In the genomic region with DNA sequence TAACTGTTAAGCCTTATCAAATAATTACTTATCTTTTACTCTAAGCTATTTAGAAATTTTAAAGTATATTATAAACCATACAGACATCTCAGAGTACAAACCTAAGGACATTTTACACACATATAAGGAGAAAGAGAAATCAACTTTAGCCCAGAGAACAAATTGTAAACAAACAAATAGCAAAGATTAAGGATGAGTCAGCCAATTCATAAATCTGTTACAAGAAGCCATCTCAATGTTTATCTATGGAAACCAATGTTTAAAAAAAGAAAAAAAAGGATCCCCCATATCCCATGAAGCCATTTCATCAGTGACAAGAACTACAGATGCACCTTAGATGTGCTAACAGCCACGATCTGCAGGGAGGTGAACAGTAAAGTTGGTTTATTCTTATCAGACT, we compare ENCODE assay signal across 25 cellular contexts. TPM values are rescaled to one million over a fixed set of nuclear protein-coding genes. Genes with fewer than 3 reads are reported as not detected.
DNase-seq lines count a peak whose midpoint lies in the region; TF ChIP-seq lines count a peak whose summit lies in the region.
"Had no signal": no experiment of that assay in that cellular context is flagged by ENCODE, and none has a peak within 500 bp of the region (broad histone marks: within the 10 kb centered on the region; RNA-seq: fewer than 3 reads in every experiment).

No MANE protein-coding gene starts in this region.

- 19% methylated on average over 1 of the region's 1 CpG for WGBS in hepatocyte (ENCODE audit: low lambda C conversion rate, missing lambda C conversion rate)
- WGBS in smooth muscle cell (ENCODE audit: low lambda C conversion rate): 66% methylated on average over 1 of the region's 1 CpG

- H3F3A ChIP-seq in smooth muscle cell (ENCODE audit: low read depth): no peaks in the 10 kb centered on the region

- no peak overlapping the region for H3K4me3 ChIP-seq in hepatocyte
- no peak overlapping the region for H3K4me3 ChIP-seq in smooth muscle cell
- H3K4me3 ChIP-seq: adrenal gland, heart left ventricle, MG63, vagina had no signal

- no peaks in the 10 kb centered on the region for H3K9me3 ChIP-seq in hepatocyte (ENCODE audit: low read depth)
- no peaks in the 10 kb centered on the region for H3K9me3 ChIP-seq in smooth muscle cell (replicated peaks; ENCODE audit: low read depth)
- H3K9me3 ChIP-seq: adrenal gland, heart left ventricle, MG63, SK-N-SH, vagina had no signal

- H3K4me3 Mint-ChIP-seq in T-helper 2 cell treated with Interferon-gamma antibody and Interleukin-4, amounts not matched to agents 5 μg/mL and 100 μg/mL, for 36 hours: no peak overlapping the region
- H3K4me3 Mint-ChIP-seq: activated CD4-positive, alpha-beta T cell treated with anti-CD3 and anti-CD28 coated beads, Interleukin-2, amount 10 ng/mL, durations not matched to agents 7 days and 5 days; activated T-cell treated with anti-CD3 and anti-CD28 coated beads, Interleukin-2, amount 50 U/mL, for 4 hours; brain; CD4-positive, alpha-beta T cell had no signal

- no peak overlapping the region for H3K9ac ChIP-seq in smooth muscle cell (ENCODE audit: low read depth)
- H3K9ac ChIP-seq: SK-N-SH had no signal

- no peaks in the 10 kb centered on the region for H3K27me3 Mint-ChIP-seq in T-helper 2 cell treated with Interferon-gamma antibody and Interleukin-4, amounts not matched to agents 5 μg/mL and 100 μg/mL, for 36 hours (ENCODE audit: low read depth)
- H3K27me3 Mint-ChIP-seq: activated CD4-positive, alpha-beta T cell treated with anti-CD3 and anti-CD28 coated beads, Interleukin-2, amount 10 ng/mL, durations not matched to agents 7 days and 5 days; brain; CD4-positive, alpha-beta T cell had no signal

- H3K79me2 ChIP-seq in hepatocyte: peaks cover 100% of the 10 kb centered on the region
- H3K79me2 ChIP-seq in smooth muscle cell (ENCODE audit: low read depth): peaks cover 100% of the 10 kb centered on the region

- peaks cover 98% of the 10 kb centered on the region for H4K20me1 ChIP-seq in hepatocyte (ENCODE audit: insufficient read depth, poor library complexity, severe bottlenecking)
- H4K20me1 ChIP-seq in smooth muscle cell (ENCODE audit: low read depth): peaks cover 100% of the 10 kb centered on the region

- H3K27me3 ChIP-seq in hepatocyte (no peaks in the 10 kb centered on the region), smooth muscle cell (ENCODE audit: low read depth) (no peaks in the 10 kb centered on the region)
- H3K27me3 ChIP-seq: adrenal gland, foreskin keratinocyte, heart left ventricle, MG63, vagina had no signal

- H3K4me1 ChIP-seq in hepatocyte (ENCODE audit: insufficient read depth) (peaks cover 21% of the 10 kb centered on the region), smooth muscle cell (ENCODE audit: low read depth) (peaks cover 38% of the 10 kb centered on the region)

- peak overlapping the region; percentile 34 for H3K4me2 ChIP-seq in hepatocyte
- H3K4me2 ChIP-seq in smooth muscle cell: peak overlapping the region; percentile 48
- H3K4me2 ChIP-seq: SK-N-SH had no signal

- H3K36me3 ChIP-seq in hepatocyte (replicated peaks; ENCODE audit: insufficient read depth, low read depth) (no peaks in the 10 kb centered on the region), smooth muscle cell (ENCODE audit: low read depth) (no peaks in the 10 kb centered on the region)
- H3K36me3 ChIP-seq: adrenal gland, heart left ventricle, MG63, vagina had no signal

- H2AFZ ChIP-seq in hepatocyte (no peak overlapping the region), smooth muscle cell (ENCODE audit: low read depth) (no peak overlapping the region)

- no peak for DNase-seq in T-helper 2 cell treated with Interferon-gamma antibody and Interleukin-4, amounts not matched to agents 5 μg/mL and 100 μg/mL, for 36 hours (ENCODE audit: low spot score)
- DNase-seq in T-helper 2 cell (no peak), hepatocyte (ENCODE audit: low spot score) (no peak), smooth muscle cell (lab: John Stamatoyannopoulos, UW; ENCODE audit: unreplicated experiment) (no peak), DMS153 (lab: John Stamatoyannopoulos, UW) (no peak), NCI-H1092 treated with DMSO at 0.1 percent for 48 hours (lab: John Stamatoyannopoulos, UW) (no peak), NCI-H146 (lab: John Stamatoyannopoulos, UW) (no peak)
- DNase-seq: activated CD4-positive, alpha-beta T cell treated with anti-CD3 and anti-CD28 coated beads, Interleukin-2, amount 10 ng/mL, durations not matched to agents 7 days and 5 days; activated T-cell treated with anti-CD3 and anti-CD28 coated beads, Interleukin-2, amount 50 U/mL, for 4 hours; adrenal gland; CD4-positive, alpha-beta T cell; effector memory CD4-positive, alpha-beta T cell; EL; foreskin keratinocyte; heart left ventricle; left cardiac atrium; MG63; nucleus accumbens; SK-N-SH; stimulated activated naive CD8-positive, alpha-beta T cell treated with anti-CD3 and anti-CD28 coated beads, Interleukin-15, Interleukin-2, amounts not matched to agents 100 U/mL and 50 U/mL, for 24 hours; T-helper 9 cell had no signal

- H3K9me2 ChIP-seq in hepatocyte (replicated peaks; ENCODE audit: insufficient read depth): no peaks in the 10 kb centered on the region
- H3K9me2 ChIP-seq: SK-N-SH had no signal

- peak overlapping the region; percentile 17 for H3K27ac Mint-ChIP-seq in T-helper 2 cell treated with Interferon-gamma antibody and Interleukin-4, amounts not matched to agents 5 μg/mL and 100 μg/mL, for 36 hours
- H3K27ac Mint-ChIP-seq: activated CD4-positive, alpha-beta T cell treated with anti-CD3 and anti-CD28 coated beads, Interleukin-2, amount 10 ng/mL, durations not matched to agents 7 days and 5 days; brain; CD4-positive, alpha-beta T cell had no signal

- H3K27ac ChIP-seq in VCaP (peak overlapping the region; percentile 57), hepatocyte (no peak overlapping the region), smooth muscle cell (ENCODE audit: low read depth) (no peak overlapping the region)
- H3K27ac ChIP-seq: 22Rv1, adrenal gland, foreskin keratinocyte, heart left ventricle, vagina had no signal

- peaks cover 73% of the 10 kb centered on the region for H3K4me1 Mint-ChIP-seq in T-helper 2 cell treated with Interferon-gamma antibody and Interleukin-4, amounts not matched to agents 5 μg/mL and 100 μg/mL, for 36 hours (ENCODE audit: low read depth)

- TF ChIP-seq CTCF in VCaP (conservative IDR thresholded peaks at IDR 0.05) (no peak), hepatocyte (IDR thresholded peaks at IDR 0.05; ENCODE audit: poor library complexity) (no peak), smooth muscle cell (IDR thresholded peaks at IDR 0.05; ENCODE audit: borderline replicate concordance, insufficient read depth, poor library complexity, severe bottlenecking) (no peak)

- no peaks in the 10 kb centered on the region for H3K9me3 Mint-ChIP-seq in T-helper 2 cell treated with Interferon-gamma antibody and Interleukin-4, amounts not matched to agents 5 μg/mL and 100 μg/mL, for 36 hours
- H3K9me3 Mint-ChIP-seq: activated CD4-positive, alpha-beta T cell treated with anti-CD3 and anti-CD28 coated beads, Interleukin-2, amount 10 ng/mL, durations not matched to agents 7 days and 5 days; activated T-cell treated with anti-CD3 and anti-CD28 coated beads, Interleukin-2, amount 50 U/mL, for 4 hours; CD4-positive, alpha-beta T cell had no signal

- no peaks in the 10 kb centered on the region for H3K36me3 Mint-ChIP-seq in T-helper 2 cell treated with Interferon-gamma antibody and Interleukin-4, amounts not matched to agents 5 μg/mL and 100 μg/mL, for 36 hours (ENCODE audit: low read depth)

RNA-seq across cellular contexts. Expression of gene RYBP, which starts 35.3 kb away (rescaled TPM):
- total RNA-seq in hepatocyte: 25.2 and 28.9 TPM in 2 replicates
- polyA plus RNA-seq in hepatocyte: 3.8 and 4.4 TPM in 2 replicates
- total RNA-seq in smooth muscle cell: 26.2 and 29.1 TPM in 2 replicates
- polyA plus RNA-seq in smooth muscle cell: 3.1 and 4.6 TPM in 2 replicates
